ENCODE assay signal across 18 cellular contexts in the genomic region with DNA sequence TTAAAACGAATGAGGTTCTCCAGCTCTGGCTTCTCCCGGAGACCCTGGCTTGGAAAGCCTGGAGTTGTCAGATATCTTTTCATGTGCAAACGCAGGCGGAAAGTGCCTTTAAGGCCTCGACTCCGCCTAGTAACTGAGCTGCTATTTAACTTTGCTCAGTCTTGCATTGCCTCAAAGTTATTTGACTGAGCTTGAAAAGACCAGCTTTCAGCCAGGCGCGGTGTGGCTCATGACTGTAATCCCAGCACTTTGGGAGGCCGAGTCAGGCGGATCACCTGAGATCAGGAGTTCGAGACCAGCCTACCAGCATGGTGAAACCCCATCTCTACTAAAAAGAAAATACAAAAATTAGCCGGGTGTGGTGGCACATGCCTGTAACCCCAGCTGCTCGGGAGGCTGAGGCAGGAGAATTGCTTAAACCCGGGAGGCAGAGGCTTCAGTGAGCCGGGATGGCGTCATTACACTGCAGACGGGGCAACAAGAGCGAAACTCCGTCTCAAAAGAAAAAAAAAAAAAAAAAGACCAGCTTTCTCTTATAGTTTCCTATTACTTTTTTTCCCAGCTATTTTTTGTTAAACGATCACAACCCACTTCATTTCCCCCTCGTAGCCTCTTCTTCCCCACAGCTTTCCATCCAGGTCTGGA. TPM values are rescaled to one million over a fixed set of nuclear protein-coding genes. Genes with fewer than 3 reads are reported as not detected.
DNase-seq lines count a peak whose midpoint lies in the region; ATAC-seq, FAIRE-seq and TF ChIP-seq lines count a peak whose summit lies in the region.
"Had no signal": no experiment of that assay in that cellular context is flagged by ENCODE, and none has a peak within 500 bp of the region (broad histone marks: within the 10 kb centered on the region; RNA-seq: fewer than 3 reads in every experiment).

No MANE protein-coding gene starts in this region.

- no peak for TF ChIP-seq POLR2A in A549 (IDR thresholded peaks at IDR 0.05; ENCODE audit: low read length)

- H3K4me1 Mint-ChIP-seq in nephron (peaks cover 13% of the 10 kb centered on the region), glutamatergic neuron (ENCODE audit: low read depth, unreplicated experiment) (peaks cover 8% of the 10 kb centered on the region)
- H3K4me1 Mint-ChIP-seq: central memory CD8-positive, alpha-beta T cell had no signal

- H3K4me3 ChIP-seq in A549 (peak overlapping the region; percentile 34), Panc1 (ENCODE audit: low read depth in 2 of 2, low read length in 2 of 2) (peak overlapping the region; percentile 48 to 74)

- WGBS in A549 (ENCODE audit: missing lambda C conversion rate), result 43% methylated on average over 21 of the region's 21 CpGs

- H3K27me3 ChIP-seq in Panc1 (ENCODE audit: control insufficient read depth, insufficient read depth, low read length), result no peaks in the 10 kb centered on the region

- TF ChIP-seq CTCF in A549 (IDR thresholded peaks at IDR 0.05) (no peak), Panc1 (IDR thresholded peaks at IDR 0.05) (no peak), nephron (IDR thresholded peaks at IDR 0.05; ENCODE audit: unreplicated experiment in 3 of 3) (no peak), glutamatergic neuron (IDR thresholded peaks at IDR 0.05; ENCODE audit: partially characterized antibody, unreplicated experiment) (no peak)

- no peak for ATAC-seq in A549
- ATAC-seq in Panc1, result peak; percentile 13
- ATAC-seq in left ventricle myocardium superior, result peak; percentile 32
- ATAC-seq in left colon, result no peak
- ATAC-seq in GM18907 (IDR thresholded peaks at IDR 0.05; ENCODE audit: unreplicated experiment), result no peak
- ATAC-seq in GM19324 (IDR thresholded peaks at IDR 0.05; ENCODE audit: low FRiP score, unreplicated experiment), result no peak
- ATAC-seq: activated CD8-positive, alpha-beta T cell treated with anti-CD3 and anti-CD28 coated beads, Interleukin-2, amount 10 ng/mL, durations not matched to agents 7 days and 5 days; left lobe of liver had no signal

- H3K27ac Mint-ChIP-seq in nephron, result peak overlapping the region; percentile 55 to 96 (median 89)
- no peak overlapping the region for H3K27ac Mint-ChIP-seq in glutamatergic neuron (ENCODE audit: unreplicated experiment)
- H3K27ac Mint-ChIP-seq: activated CD8-positive, alpha-beta T cell treated with anti-CD3 and anti-CD28 coated beads, Interleukin-2, amount 10 ng/mL, durations not matched to agents 7 days and 5 days had no signal

- H3K4me1 ChIP-seq in A549 (peaks cover 52% of the 10 kb centered on the region), Panc1 (ENCODE audit: control insufficient read depth, insufficient read depth, low read length) (peaks cover 39% of the 10 kb centered on the region)

- DNase-seq in A549 (ENCODE audit: low read depth in 1 of 2, low spot score in 1 of 2), result no peak
- no peak for DNase-seq in Panc1 (ENCODE audit: low read depth, low spot score)
- no peak for DNase-seq in left ventricle myocardium superior
- no peak for DNase-seq in left colon
- no peak for DNase-seq in glutamatergic neuron
- DNase-seq: activated CD8-positive, alpha-beta T cell treated with anti-CD3 and anti-CD28 coated beads, Interleukin-2, amount 10 ng/mL, durations not matched to agents 7 days and 5 days; activated naive CD4-positive, alpha-beta T cell treated with Interleukin-2 at 50 U/mL for 16 hours; NCI-H1694 treated with DMSO at 0.1 percent for 48 hours; NCI-H774; occipital lobe; SHP77; T1000 had no signal

- H3K9me3 ChIP-seq in A549, result no peaks in the 10 kb centered on the region
- H3K9me3 ChIP-seq in Panc1 (ENCODE audit: control insufficient read depth, insufficient read depth, low read depth, low read length), result no peaks in the 10 kb centered on the region

- H3K36me3 ChIP-seq in Panc1 (ENCODE audit: control insufficient read depth, insufficient read depth, low read length), result no peaks in the 10 kb centered on the region

- FAIRE-seq in A549 (lab: Jason Lieb, UNC), result no peak
- FAIRE-seq: urothelium cell line had no signal

- POLR2A ChIA-PET in A549 (lab: Yijun Ruan, JAX) (interaction anchor here (0.6 to 1.6 kb wide), 3 partner anchors 12 to 172 kb away, joined by 4 to 10 read pairs (median 4); a partner anchor contains a TSS), Panc1 (lab: Charles Lee) (interaction anchor here (0.6 to 1.2 kb wide), 12 partner anchors 8 to 620 kb away, joined by 3 to 16 read pairs (median 8); a partner anchor contains a TSS)

- H3K9me3 Mint-ChIP-seq in nephron (no peaks in the 10 kb centered on the region), glutamatergic neuron (ENCODE audit: unreplicated experiment) (no peaks in the 10 kb centered on the region)
- H3K9me3 Mint-ChIP-seq: central memory CD8-positive, alpha-beta T cell had no signal

- in situ Hi-C loops in Panc1 (cut with HindIII; ENCODE audit: low pct_unique_long_range_greater_than_20kb, low sequenced_read_pairs), result no loop called here

- no peak for TF ChIP-seq RAD21 in A549 (conservative IDR thresholded peaks at IDR 0.05 in 1 of 2, IDR thresholded peaks at IDR 0.05 in 1 of 2)

- H3K4me3 Mint-ChIP-seq in nephron (peak overlapping the region in 1 of 3 experiments; percentile 27), glutamatergic neuron (ENCODE audit: unreplicated experiment) (no peak overlapping the region)
- H3K4me3 Mint-ChIP-seq: activated CD8-positive, alpha-beta T cell treated with anti-CD3 and anti-CD28 coated beads, Interleukin-2, amount 10 ng/mL, durations not matched to agents 7 days and 5 days; central memory CD8-positive, alpha-beta T cell had no signal

- intact Hi-C loops in Panc1 (cut with micrococcal nuclease; ENCODE audit: unreplicated experiment) (loop anchor here (10.0 kb wide), 2 partner anchors 172 to 282 kb away; a partner anchor contains a TSS), left ventricle myocardium superior (cut with micrococcal nuclease) (no loop called here), left colon (cut with DNase I, micrococcal nuclease) (no loop called here)

- TF ChIP-seq EP300 in A549 (IDR thresholded peaks at IDR 0.05), result no peak

- CTCF ChIA-PET in A549 (lab: Yijun Ruan, JAX), result interaction anchor here (0.7 to 3.3 kb wide), 5 partner anchors 13 to 278 kb away, joined by 4 to 22 read pairs (median 6); no protein-coding TSS in a partner anchor
- CTCF ChIA-PET in Panc1 (lab: Charles Lee), result interaction anchor here (0.7 kb wide), 1 partner anchor 199 kb away, joined by 11 read pairs; no protein-coding TSS in a partner anchor

- peak overlapping the region; percentile 92 for H3K27ac ChIP-seq in A549
- H3K27ac ChIP-seq in Panc1 (ENCODE audit: low read length), result peak overlapping the region; percentile 98

- H3K36me3 Mint-ChIP-seq in nephron (ENCODE audit: low read depth), result no peaks in the 10 kb centered on the region
- no peaks in the 10 kb centered on the region for H3K36me3 Mint-ChIP-seq in glutamatergic neuron (ENCODE audit: unreplicated experiment)

- BruUV-seq in Panc1 (replicated peaks; lab: Mats Ljungman, UMichigan), result TSS peak; percentile 60

- H3K27me3 Mint-ChIP-seq in nephron (ENCODE audit: low read depth), result no peaks in the 10 kb centered on the region
- no peaks in the 10 kb centered on the region for H3K27me3 Mint-ChIP-seq in glutamatergic neuron (ENCODE audit: unreplicated experiment)
- H3K27me3 Mint-ChIP-seq: central memory CD8-positive, alpha-beta T cell had no signal

- H3K4me2 ChIP-seq in A549, result peak overlapping the region; percentile 93

TF ChIP-seq in A549, 52 proteins besides CTCF, POLR2A, EP300 and RAD21:
- TF ChIP-seq RFX5 (IDR thresholded peaks at IDR 0.05), result no peak
- no peak for TF ChIP-seq SMC3 (IDR thresholded peaks at IDR 0.05)
- no peak for TF ChIP-seq SREBF2 (IDR thresholded peaks at IDR 0.05)
- TF ChIP-seq, protein P1, sequence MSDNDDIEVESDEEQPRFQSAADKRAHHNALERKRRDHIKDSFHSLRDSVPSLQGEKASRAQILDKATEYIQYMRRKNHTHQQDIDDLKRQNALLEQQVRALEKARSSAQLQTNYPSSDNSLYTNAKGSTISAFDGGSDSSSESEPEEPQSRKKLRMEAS (IDR thresholded peaks at IDR 0.05), result no peak
- TF ChIP-seq MYC (IDR thresholded peaks at IDR 0.05; ENCODE audit: borderline replicate concordance, low read length), result no peak
- TF ChIP-seq, protein P2, sequence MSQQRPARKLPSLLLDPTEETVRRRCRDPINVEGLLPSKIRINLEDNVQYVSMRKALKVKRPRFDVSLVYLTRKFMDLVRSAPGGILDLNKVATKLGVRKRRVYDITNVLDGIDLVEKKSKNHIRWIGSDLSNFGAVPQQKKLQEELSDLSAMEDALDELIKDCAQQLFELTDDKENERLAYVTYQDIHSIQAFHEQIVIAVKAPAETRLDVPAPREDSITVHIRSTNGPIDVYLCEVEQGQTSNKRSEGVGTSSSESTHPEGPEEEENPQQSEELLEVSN (IDR thresholded peaks at IDR 0.05; ENCODE audit: borderline replicate concordance, low read depth), result no peak
- TF ChIP-seq ZC3H11A (IDR thresholded peaks at IDR 0.05), result no peak
- no peak for TF ChIP-seq TFCP2L1 (CRISPR knock-in tag; IDR thresholded peaks at IDR 0.05)
- TF ChIP-seq HEYL (CRISPR knock-in tag; IDR thresholded peaks at IDR 0.05), result no peak
- no peak for TF ChIP-seq POLR2AphosphoS2 (conservative IDR thresholded peaks at IDR 0.05; ENCODE audit: low read length)
- TF ChIP-seq FOSB (CRISPR knock-in tag; IDR thresholded peaks at IDR 0.05), result no peak
TF ChIP-seq in A549: peak in this region for 0.

RNA-seq across cellular contexts. Expression of a gene that starts 1.9 kb away (rescaled TPM):
- 22.9 and 24.3 TPM in 2 replicates for polyA plus RNA-seq in A549 (2011; rRNA removed)
- 3.8 and 4.1 TPM in 2 replicates for polyA plus RNA-seq in A549 (2012; cell fraction: cytosol; rRNA removed)
- polyA plus RNA-seq in A549 (2012; cell fraction: nucleus; rRNA removed), result 2.4 and 5.2 TPM in 2 replicates
- 16.7 to 19.4 TPM (median 17.1 TPM) in 3 replicates for polyA plus RNA-seq in A549 (2017; fragmentation: RNase III; extraction: RNeasy Plus Mini Kit Qiagen cat#74134 plus additional on column Dnase treatment)
- 21.2 and 21.4 TPM in 2 replicates for polyA minus RNA-seq in A549 (2011; rRNA and poly(A)+ RNA removed)
- total RNA-seq in Panc1 (2021; ENCODE audit: unreplicated experiment), result 42.8 TPM
- polyA plus RNA-seq in Panc1 (2012; ENCODE audit: insufficient read length), result 18.8 TPM
- total RNA-seq in left ventricle myocardium superior, result 41.8 TPM
- 10 to 100 TPM; 12.2 to 20.3 TPM for total RNA-seq in left colon
- total RNA-seq in glutamatergic neuron (ENCODE audit: unreplicated experiment), result 13.2 TPM

Comparison
In these comparisons a context has a peak if more than half of its experiments do, and no peak if none do; other contexts are left out.
1. ATAC-seq: peak in Panc1 (single experiment) and left ventricle myocardium superior (single experiment); none in A549 (0 of 2), left colon (single experiment), GM18907 (single experiment) and GM19324 (single experiment).